8 cellular contexts compared by ENCODE assay signal in the genomic region with DNA sequence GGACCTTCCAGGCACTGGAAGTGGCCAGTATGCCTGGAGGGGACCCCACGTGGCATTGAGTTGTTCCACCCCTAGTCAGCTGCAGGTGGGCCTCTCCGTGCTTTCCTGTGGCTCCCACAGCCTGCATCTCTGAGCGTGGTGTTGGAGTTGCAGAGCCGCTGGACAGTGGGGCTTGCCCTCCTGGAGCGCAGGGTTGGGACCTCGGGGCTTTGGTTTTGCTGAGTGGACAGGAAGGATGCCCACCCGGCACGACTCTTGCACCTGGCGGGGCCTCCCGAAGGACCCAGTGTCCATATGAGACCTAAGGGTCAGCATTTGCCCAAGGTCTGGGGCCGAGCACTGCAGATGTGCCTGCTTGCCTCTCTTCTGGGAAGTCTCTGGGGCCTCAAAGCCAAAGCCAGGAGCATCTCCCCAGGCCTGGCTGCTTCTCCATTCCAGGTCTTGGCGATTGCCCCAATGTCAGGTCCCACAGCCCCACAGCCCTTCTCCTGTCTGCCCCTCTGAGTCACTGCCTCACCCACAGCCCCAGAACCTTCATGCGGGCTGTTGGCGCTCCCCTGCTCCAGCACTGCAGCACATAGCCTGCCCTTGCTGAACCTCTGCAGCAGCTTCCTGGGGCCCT.
DNase-seq lines count a peak whose midpoint lies in the region.

No MANE protein-coding gene starts in this region.

- H3K9ac ChIP-seq in duodenal mucosa (ENCODE audit: low read depth in 1 of 2, low read length in 2 of 2) = peak overlapping the region; percentile 45 to 66

- H3K9me3 ChIP-seq in duodenal mucosa (ENCODE audit: control insufficient read depth in 1 of 2, low read length in 2 of 2) (no peaks in the 10 kb centered on the region), neuron (ENCODE audit: low read length) (no peaks in the 10 kb centered on the region)

- peak overlapping the region; percentile 77 to 79 for H3K4me3 ChIP-seq in duodenal mucosa (ENCODE audit: low read depth in 1 of 2, low read length in 2 of 2)
- peak overlapping the region; percentile 72 for H3K4me3 ChIP-seq in neuron (ENCODE audit: low read length)

- H3K36me3 ChIP-seq in duodenal mucosa (ENCODE audit: control insufficient read depth in 1 of 2, insufficient read depth in 2 of 2, low read length in 2 of 2) (no peaks in the 10 kb centered on the region), neuron (ENCODE audit: insufficient read depth, low read length) (no peaks in the 10 kb centered on the region)

- no peak overlapping the region for H3K27ac ChIP-seq in duodenal mucosa (ENCODE audit: low read depth, low read length)

- DNase-seq in COLO668 (lab: John Stamatoyannopoulos, UW; ENCODE audit: unreplicated experiment) (peak; percentile 22), MV-4-11 (lab: John Stamatoyannopoulos, UW) (peak; percentile 68), epidermal melanocyte (ENCODE audit: insufficient read length, low spot score) (no peak), SHP77 treated with DMSO at 0.1 percent for 48 hours (lab: John Stamatoyannopoulos, UW) (no peak), SKM-1 (lab: John Stamatoyannopoulos, UW; ENCODE audit: unreplicated experiment) (no peak), medulla oblongata (ENCODE audit: extremely low spot score) (no peak)

- no peak overlapping the region for H2AFZ ChIP-seq in neuron (ENCODE audit: low read depth, low read length)

- peaks cover 30 to 31% of the 10 kb centered on the region in 2 donors for H3K4me1 ChIP-seq in duodenal mucosa (ENCODE audit: control insufficient read depth in 1 of 2, insufficient read depth in 2 of 2, low read length in 2 of 2)
- peaks cover 16% of the 10 kb centered on the region for H3K4me1 ChIP-seq in neuron (ENCODE audit: insufficient read depth, low read length)

- H3K27me3 ChIP-seq in duodenal mucosa (ENCODE audit: control insufficient read depth in 1 of 2, insufficient read depth in 2 of 2, low read length in 2 of 2) (no peaks in the 10 kb centered on the region), neuron (ENCODE audit: insufficient read depth, low read length) (no peaks in the 10 kb centered on the region)

Comparison
In these comparisons a context has a peak if more than half of its experiments do, and no peak if none do; other contexts are left out.
1. DNase-seq: peak in COLO668 (single experiment) and MV-4-11 (single experiment); none in epidermal melanocyte (single experiment), SHP77 treated with DMSO at 0.1 percent for 48 hours (single experiment), SKM-1 (single experiment) and medulla oblongata (single experiment).